Comparison of ENCODE assay signal across 8 cellular contexts in the genomic region with DNA sequence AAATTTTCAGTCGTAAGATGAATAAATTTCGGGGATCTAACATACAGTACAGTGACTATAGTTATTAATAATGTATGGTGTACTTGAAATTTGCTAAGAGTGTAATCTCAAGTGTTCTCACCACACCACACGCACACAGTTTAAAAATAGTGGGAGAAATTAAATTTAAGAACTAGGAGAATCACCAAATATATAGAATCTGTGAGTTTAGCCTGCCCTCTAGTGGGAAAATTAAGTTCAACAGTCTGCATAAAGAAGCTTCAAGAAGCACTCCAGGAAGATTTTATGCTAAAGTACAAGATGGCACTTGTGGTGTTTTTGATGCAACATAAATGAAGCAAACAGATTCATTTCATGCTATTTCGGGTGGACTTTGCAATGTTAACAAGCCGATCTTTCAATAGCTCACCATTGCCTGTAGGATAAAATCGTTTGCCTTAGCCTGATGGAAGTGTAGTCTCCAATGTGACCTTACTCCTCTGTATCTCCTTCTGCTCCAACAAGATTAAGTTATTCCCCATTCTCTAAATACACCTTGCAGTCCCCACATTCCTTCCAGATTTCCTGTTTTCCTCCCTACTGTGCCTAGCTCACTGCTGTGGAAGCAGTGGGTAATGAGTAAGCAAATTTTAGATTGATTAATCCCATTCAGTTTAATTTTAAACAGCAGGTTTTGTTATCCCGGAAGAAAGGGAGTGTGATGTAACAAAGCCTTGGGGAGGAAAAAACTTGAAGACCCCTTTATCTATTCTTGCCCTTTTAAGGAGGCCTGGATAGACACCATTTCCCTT. TPM values are rescaled to one million over a fixed set of nuclear protein-coding genes. Genes with fewer than 3 reads are reported as not detected.
DNase-seq lines count a peak whose midpoint lies in the region; ATAC-seq and TF ChIP-seq lines count a peak whose summit lies in the region.

No MANE protein-coding gene starts in this region.

- DNase-seq in right atrium auricular region (ENCODE audit: low spot score) (no peak), Right ventricle myocardium superior (no peak), NCI-H1417 treated with DMSO at 0.1 percent for 48 hours (lab: John Stamatoyannopoulos, UW) (peak; percentile 78), SK-N-MC (ENCODE audit: low read depth, low spot score) (peak; percentile 85), fibroblast of lung (ENCODE audit: low read depth in 2 of 2) (peak; percentile 52 to 85), pons (ENCODE audit: low spot score) (peak; percentile 93), activated gamma-delta T cell (lab: John Stamatoyannopoulos, UW) (no peak)

- H3K9me3 ChIP-seq in right atrium auricular region (no peaks in the 10 kb centered on the region), SK-N-MC (ENCODE audit: low read depth, low read length) (no peaks in the 10 kb centered on the region), fibroblast of lung (ENCODE audit: control insufficient read depth, insufficient read depth, low read depth, low read length) (no peaks in the 10 kb centered on the region)

- TF ChIP-seq CTCF in right atrium auricular region (IDR thresholded peaks at IDR 0.05) (peak; percentile 55 to 83), fibroblast of lung (conservative IDR thresholded peaks at IDR 0.05 in 1 of 2, IDR thresholded peaks at IDR 0.05 in 1 of 2; ENCODE audit: low read depth in 1 of 2, low read length in 2 of 2) (peak; percentile 43 to 65)

- intact Hi-C loops in Right ventricle myocardium superior (cut with DNase I), result loop anchor here (2.0 to 5.0 kb wide), 2 partner anchors 57 to 71 kb away; no protein-coding TSS in a partner anchor

- H3K36me3 ChIP-seq in right atrium auricular region, result no peaks in the 10 kb centered on the region
- no peaks in the 10 kb centered on the region for H3K36me3 ChIP-seq in SK-N-MC (ENCODE audit: insufficient read depth, low read length)
- no peaks in the 10 kb centered on the region for H3K36me3 ChIP-seq in fibroblast of lung (ENCODE audit: control insufficient read depth, insufficient read depth, low read length)

- no peaks in the 10 kb centered on the region for H4K20me1 ChIP-seq in fibroblast of lung (ENCODE audit: control insufficient read depth, extremely low read depth, insufficient read depth, low read length)

- H3K9ac ChIP-seq in SK-N-MC (ENCODE audit: insufficient read length), result peak overlapping the region; percentile 50
- H3K9ac ChIP-seq in fibroblast of lung (ENCODE audit: insufficient read depth, low read length), result no peak overlapping the region

- H3K4me2 ChIP-seq in fibroblast of lung (ENCODE audit: extremely low read depth, insufficient read depth, low read length), result no peak overlapping the region

- ATAC-seq in Right ventricle myocardium superior (ENCODE audit: poor library complexity) (no peak), GM18867 (IDR thresholded peaks at IDR 0.05; ENCODE audit: unreplicated experiment) (no peak)

- H3K27me3 ChIP-seq in right atrium auricular region (no peaks in the 10 kb centered on the region), fibroblast of lung (ENCODE audit: control insufficient read depth, insufficient read depth, low read length) (peaks cover 2% of the 10 kb centered on the region)

- H2AFZ ChIP-seq in fibroblast of lung (ENCODE audit: low read length), result no peak overlapping the region

- H3K4me1 ChIP-seq in right atrium auricular region, result peaks cover 0 to 12% of the 10 kb centered on the region in 2 donors
- H3K4me1 ChIP-seq in fibroblast of lung (ENCODE audit: control insufficient read depth, extremely low read depth, insufficient read depth, low read length), result peaks cover 4% of the 10 kb centered on the region

- H3K27ac ChIP-seq in right atrium auricular region (no peak overlapping the region), SK-N-MC (peak overlapping the region; percentile 77), fibroblast of lung (ENCODE audit: insufficient read depth, low read length) (no peak overlapping the region)

- H3K4me3 ChIP-seq in right atrium auricular region (no peak overlapping the region), SK-N-MC (peak overlapping the region; percentile 50), fibroblast of lung (replicated peaks in 1 of 4; ENCODE audit: control extremely low read depth in 1 of 4, insufficient read depth in 1 of 4, low read depth in 3 of 4, low read length in 4 of 4) (no peak overlapping the region)

- H3K79me2 ChIP-seq in fibroblast of lung (ENCODE audit: control insufficient read depth, insufficient read depth, low read length), result no peaks in the 10 kb centered on the region

RNA-seq across cellular contexts. Expression of a gene that starts 8.7 kb away (rescaled TPM):
- total RNA-seq in right atrium auricular region (10 to 100 TPM; 13.1 to 19.4 TPM), Right ventricle myocardium superior (17.7 TPM), fibroblast of lung (1.0 and 2.5 TPM in 2 replicates)
- polyA plus RNA-seq in fibroblast of lung, result 1.4 and 2.4 TPM in 2 replicates
- polyA plus RNA-seq in fibroblast of lung (2012), result 0.63 and 1.5 TPM in 2 replicates
- polyA minus RNA-seq in fibroblast of lung (ENCODE audit: low replicate concordance), result 5.3 and 10.8 TPM in 2 replicates

RNA-seq across cellular contexts. Expression of a gene that starts 12.9 kb away (rescaled TPM):
- total RNA-seq in right atrium auricular region, result 10 to 100 TPM; 18.1 to 18.3 TPM
- total RNA-seq in Right ventricle myocardium superior, result 24.2 TPM
- total RNA-seq in fibroblast of lung, result 29.5 and 41.0 TPM in 2 replicates
- polyA plus RNA-seq in fibroblast of lung, result 14.2 and 23.6 TPM in 2 replicates
- polyA plus RNA-seq in fibroblast of lung (2012), result 5.3 and 5.7 TPM in 2 replicates
- 13.2 and 14.6 TPM in 2 replicates for polyA minus RNA-seq in fibroblast of lung (ENCODE audit: low replicate concordance)

Comparison
In these comparisons a context has a peak if more than half of its experiments do, and no peak if none do; other contexts are left out.
1. DNase-seq: peak in NCI-H1417 treated with DMSO at 0.1 percent for 48 hours (single experiment), SK-N-MC (single experiment), fibroblast of lung (2 of 2) and pons (single experiment); none in right atrium auricular region (single experiment), Right ventricle myocardium superior (single experiment) and activated gamma-delta T cell (single experiment).